Comparison of ENCODE assay signal across 34 cellular contexts in the genomic region with DNA sequence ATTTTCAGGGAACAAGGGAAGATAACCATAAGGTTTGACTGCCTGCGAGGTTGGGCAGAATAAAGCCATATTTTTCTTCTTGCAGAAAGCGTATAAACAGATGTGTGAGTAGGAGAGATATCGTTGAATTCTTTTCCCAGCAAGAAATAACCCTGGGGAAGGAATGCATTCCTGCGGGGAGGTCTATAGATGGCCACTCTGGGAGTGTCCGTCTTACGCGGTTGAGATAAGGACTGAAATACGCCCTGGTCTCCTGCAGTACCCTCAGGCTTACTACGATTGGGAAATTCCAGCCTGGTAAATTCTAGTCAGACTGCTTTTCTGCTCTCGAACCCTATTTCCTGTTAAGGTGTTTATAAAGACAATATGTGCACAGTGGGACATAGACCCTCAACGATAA.
"Had no signal": no experiment of that assay in that cellular context is flagged by ENCODE, and none has a peak within 500 bp of the region (broad histone marks: within the 10 kb centered on the region; RNA-seq: fewer than 3 reads in every experiment).

No MANE protein-coding gene starts in this region.

- H3K27me3 ChIP-seq: adrenal gland, body of pancreas, cardiac muscle cell had no signal

- H3K4me3 ChIP-seq: adrenal gland, body of pancreas, cardiac muscle cell had no signal

- H3K4me1 ChIP-seq: adrenal gland, body of pancreas had no signal

- H3K36me3 Mint-ChIP-seq: activated CD4-positive, alpha-beta memory T cell treated with anti-CD3 and anti-CD28 coated beads for 36 hours; activated naive CD4-positive, alpha-beta T cell treated with anti-CD3 and anti-CD28 coated beads, Interleukin-2, amount 50 U/mL, for 72 hours; activated naive CD8-positive, alpha-beta T cell treated with anti-CD3 and anti-CD28 coated beads for 36 hours had no signal

- H3K9me3 ChIP-seq: adrenal gland, body of pancreas had no signal

- H3K4me1 Mint-ChIP-seq: activated B cell treated with CpG ODN at 0.5 μM for 24 hours; activated CD4-positive, alpha-beta T cell treated with anti-CD3 and anti-CD28 coated beads, Interleukin-2, amount 10 ng/mL, durations not matched to agents 24 days and 14 days; activated naive CD8-positive, alpha-beta T cell treated with anti-CD3 and anti-CD28 coated beads for 36 hours; activated T-helper 17 cell treated with anti-CD3 and anti-CD28 coated beads, Interleukin-2, amount 50 U/mL, for 72 hours had no signal

- H3K36me3 ChIP-seq: adrenal gland, cardiac muscle cell had no signal

- H3K4me3 Mint-ChIP-seq: activated B cell treated with CpG ODN at 0.5 μM for 24 hours; activated CD4-positive, alpha-beta memory T cell treated with anti-CD3 and anti-CD28 coated beads for 36 hours; activated CD4-positive, alpha-beta T cell treated with anti-CD3 and anti-CD28 coated beads, Interleukin-2, amount 10 ng/mL, durations not matched to agents 24 days and 14 days; activated CD8-positive, alpha-beta T cell treated with anti-CD3 and anti-CD28 coated beads for 36 hours; activated naive CD4-positive, alpha-beta T cell treated with anti-CD3 and anti-CD28 coated beads for 36 hours; activated naive CD8-positive, alpha-beta T cell treated with anti-CD3 and anti-CD28 coated beads for 36 hours; activated T-cell treated with anti-CD3 and anti-CD28 coated beads, Interleukin-2, amount 50 U/mL, for 4 hours; activated T-cell treated with anti-CD3 and anti-CD28 coated beads, Interleukin-2, amount 50 U/mL, for 72 hours; activated T-helper 1 cell treated with anti-CD3 and anti-CD28 coated beads, Interleukin-12 subunit alpha, Interleukin-12 subunit beta, Interleukin-2, Interleukin-4 antibody, amounts not matched to agents 30 ng/mL and 10 ng/mL and 1 ng/mL, durations not matched to agents 14 hours and 24 hours and 36 hours; activated T-helper 17 cell treated with anti-CD3 and anti-CD28 coated beads, Interleukin-2, amount 50 U/mL, for 72 hours; T-helper 1 cell treated with Interleukin-12 subunit alpha and Interleukin-12 subunit beta and Interleukin-4 antibody, amounts not matched to agents 30 μg/mL and 1 μg/mL, for 36 hours; T-helper 2 cell treated with Interferon-gamma antibody and Interleukin-4, amounts not matched to agents 5 μg/mL and 100 μg/mL, for 36 hours had no signal

- DNase-seq: activated B cell treated with CpG ODN at 0.5 μM for 24 hours; activated CD4-positive, alpha-beta memory T cell treated with anti-CD3 and anti-CD28 coated beads for 36 hours; activated CD4-positive, alpha-beta T cell treated with anti-CD3 and anti-CD28 coated beads for 4 hours; activated CD4-positive, alpha-beta T cell treated with anti-CD3 and anti-CD28 coated beads, Interleukin-2, amount 10 ng/mL, durations not matched to agents 24 days and 14 days; activated CD4-positive, alpha-beta T cell treated with anti-CD3 and anti-CD28 coated beads, Interleukin-2, amount 50 U/mL, for 1 hour; activated CD4-positive, alpha-beta T cell treated with anti-CD3 and anti-CD28 coated beads, Interleukin-2, amount 50 U/mL, for 4 hours; activated CD4-positive, CD25-positive, alpha-beta regulatory T cell treated with anti-CD3 and anti-CD28 coated beads, Interleukin-2, amount 50 U/mL, for 72 hours; activated CD8-positive, alpha-beta memory T cell treated with anti-CD3 and anti-CD28 coated beads, Interleukin-2, amount 50 U/mL, for 4 hours; activated CD8-positive, alpha-beta T cell treated with anti-CD3 and anti-CD28 coated beads for 36 hours; activated effector memory CD4-positive, alpha-beta T cell treated with anti-CD3 and anti-CD28 coated beads, Interleukin-2, amount 50 U/mL, for 16 hours; activated gamma-delta T cell treated with Interleukin-2 at 50 U/mL for 16 hours; activated naive CD4-positive, alpha-beta T cell; activated naive CD4-positive, alpha-beta T cell treated with anti-CD3 and anti-CD28 coated beads for 36 hours; activated naive CD4-positive, alpha-beta T cell treated with anti-CD3 and anti-CD28 coated beads, Interleukin-2, amount 50 U/mL, for 16 hours; activated naive CD8-positive, alpha-beta T cell treated with anti-CD3 and anti-CD28 coated beads for 36 hours; activated T-cell treated with anti-CD3 and anti-CD28 coated beads for 4 hours; activated T-cell treated with anti-CD3 and anti-CD28 coated beads, Interleukin-2, amount 50 U/mL, for 1 hour; activated T-cell treated with anti-CD3 and anti-CD28 coated beads, Interleukin-2, amount 50 U/mL, for 4 hours; activated T-cell treated with anti-CD3 and anti-CD28 coated beads, Interleukin-2, amount 50 U/mL, for 72 hours; adrenal gland; amniotic stem cell; aorta; body of pancreas; central memory CD4-positive, alpha-beta T cell; T-helper 1 cell; T-helper 2 cell; T-helper 9 cell had no signal

- H3K27me3 Mint-ChIP-seq: activated B cell treated with CpG ODN at 0.5 μM for 24 hours; activated CD4-positive, alpha-beta memory T cell treated with anti-CD3 and anti-CD28 coated beads for 36 hours; activated CD4-positive, alpha-beta T cell treated with anti-CD3 and anti-CD28 coated beads, Interleukin-2, amount 10 ng/mL, durations not matched to agents 24 days and 14 days; activated CD8-positive, alpha-beta T cell treated with anti-CD3 and anti-CD28 coated beads for 36 hours; activated naive CD8-positive, alpha-beta T cell treated with anti-CD3 and anti-CD28 coated beads for 36 hours; activated T-helper 17 cell treated with anti-CD3 and anti-CD28 coated beads, Interleukin-2, amount 50 U/mL, for 72 hours had no signal

- H3K27ac Mint-ChIP-seq: activated B cell treated with CpG ODN at 0.5 μM for 24 hours; activated CD4-positive, alpha-beta memory T cell treated with anti-CD3 and anti-CD28 coated beads for 36 hours; activated CD4-positive, alpha-beta T cell treated with anti-CD3 and anti-CD28 coated beads, Interleukin-2, amount 10 ng/mL, durations not matched to agents 24 days and 14 days; activated CD8-positive, alpha-beta T cell treated with anti-CD3 and anti-CD28 coated beads for 36 hours; activated naive CD4-positive, alpha-beta T cell treated with anti-CD3 and anti-CD28 coated beads for 36 hours; activated naive CD4-positive, alpha-beta T cell treated with anti-CD3 and anti-CD28 coated beads, Interleukin-2, amount 50 U/mL, for 72 hours; activated naive CD8-positive, alpha-beta T cell treated with anti-CD3 and anti-CD28 coated beads for 36 hours; activated T-cell treated with anti-CD3 and anti-CD28 coated beads, Interleukin-2, amount 50 U/mL, for 72 hours; activated T-helper 1 cell treated with anti-CD3 and anti-CD28 coated beads, Interleukin-12 subunit alpha, Interleukin-12 subunit beta, Interleukin-2, Interleukin-4 antibody, amounts not matched to agents 30 ng/mL and 10 ng/mL and 1 ng/mL, durations not matched to agents 14 hours and 24 hours and 36 hours; activated T-helper 17 cell treated with anti-CD3 and anti-CD28 coated beads, Interleukin-2, amount 50 U/mL, for 72 hours; T-helper 1 cell treated with Interleukin-12 subunit alpha and Interleukin-12 subunit beta and Interleukin-4 antibody, amounts not matched to agents 30 μg/mL and 1 μg/mL, for 36 hours; T-helper 2 cell treated with Interferon-gamma antibody and Interleukin-4, amounts not matched to agents 5 μg/mL and 100 μg/mL, for 36 hours had no signal

- H3K27ac ChIP-seq: adrenal gland, body of pancreas, cardiac muscle cell, VCaP had no signal
